ENCODE assay signal across 12 cellular contexts in genomic region chr1:241857131-241857530, GRCh38. TPM values are rescaled to one million over a fixed set of nuclear protein-coding genes. Genes with fewer than 3 reads are reported as not detected.
DNase-seq lines count a peak whose midpoint lies in the region; ATAC-seq and TF ChIP-seq lines count a peak whose summit lies in the region.
"Had no signal": no experiment of that assay in that cellular context is flagged by ENCODE, and none has a peak within 500 bp of the region (broad histone marks: within the 10 kb centered on the region; RNA-seq: fewer than 3 reads in every experiment).

No MANE protein-coding gene starts in this region.

- no peaks in the 10 kb centered on the region for H3K4me1 ChIP-seq in GM23248 (ENCODE audit: insufficient read depth)

- in situ Hi-C loops in GM23248 (cut with MboI) = no loop called here

- H4K20me1 ChIP-seq in GM23248 (ENCODE audit: insufficient read depth) = no peaks in the 10 kb centered on the region

- no peaks in the 10 kb centered on the region for H3K9me2 ChIP-seq in GM23248 (ENCODE audit: insufficient read depth)

- DNase-seq in GM23248 (peak; percentile 19), fibroblast of peridontal ligament (ENCODE audit: extremely low read depth) (peak; percentile 40), NCI-H226 (no peak), WERI-Rb-1 (no peak)
- DNase-seq in activated CD4-positive, alpha-beta T cell treated with anti-CD3 and anti-CD28 coated beads, Interleukin-2, amount 10 ng/mL, durations not matched to agents 24 days and 14 days = no peak
- DNase-seq in central memory CD4-positive, alpha-beta T cell = no peak
- DNase-seq: kidney glomerular epithelial cell, NCI-H1105 treated with DMSO at 0.1 percent for 48 hours, PC-9 had no signal

- no peaks in the 10 kb centered on the region for H3K36me3 ChIP-seq in GM23248 (ENCODE audit: low read depth)
- peaks cover 78% of the 10 kb centered on the region for H3K36me3 ChIP-seq in WERI-Rb-1

- H3K36me3 Mint-ChIP-seq in activated CD4-positive, alpha-beta T cell treated with anti-CD3 and anti-CD28 coated beads, Interleukin-2, amount 10 ng/mL, durations not matched to agents 24 days and 14 days (ENCODE audit: low read depth) = peaks cover 43% of the 10 kb centered on the region

- no peak overlapping the region for H3K27ac Mint-ChIP-seq in activated CD4-positive, alpha-beta T cell treated with anti-CD3 and anti-CD28 coated beads, Interleukin-2, amount 10 ng/mL, durations not matched to agents 24 days and 14 days
- H3K27ac Mint-ChIP-seq: stimulated activated naive CD8-positive, alpha-beta T cell treated with anti-CD3 and anti-CD28 coated beads, Interleukin-15, Interleukin-2, amounts not matched to agents 100 ng/mL and 50 ng/mL, for 24 hours had no signal

- intact Hi-C loops in activated CD4-positive, alpha-beta T cell treated with anti-CD3 and anti-CD28 coated beads, Interleukin-2, amount 10 ng/mL, durations not matched to agents 24 days and 14 days (cut with micrococcal nuclease) = no loop called here

- H3K9me3 ChIP-seq in GM23248 (ENCODE audit: low read depth) = no peaks in the 10 kb centered on the region
- H3K9me3 ChIP-seq in WERI-Rb-1 (ENCODE audit: severe bottlenecking) = no peaks in the 10 kb centered on the region

- no peak overlapping the region for H3K4me2 ChIP-seq in GM23248 (ENCODE audit: unreplicated experiment)
- H3K4me2 ChIP-seq: PC-9 had no signal

- H3F3A ChIP-seq in GM23248 (ENCODE audit: insufficient read depth) = no peaks in the 10 kb centered on the region

- no peak overlapping the region for H3K9ac ChIP-seq in GM23248

- no peaks in the 10 kb centered on the region for H3K27me3 Mint-ChIP-seq in activated CD4-positive, alpha-beta T cell treated with anti-CD3 and anti-CD28 coated beads, Interleukin-2, amount 10 ng/mL, durations not matched to agents 24 days and 14 days
- H3K27me3 Mint-ChIP-seq: stimulated activated naive CD8-positive, alpha-beta T cell treated with anti-CD3 and anti-CD28 coated beads, Interleukin-15, Interleukin-2, amounts not matched to agents 100 ng/mL and 50 ng/mL, for 24 hours had no signal

- no peaks in the 10 kb centered on the region for H3K9me3 Mint-ChIP-seq in activated CD4-positive, alpha-beta T cell treated with anti-CD3 and anti-CD28 coated beads, Interleukin-2, amount 10 ng/mL, durations not matched to agents 24 days and 14 days
- H3K9me3 Mint-ChIP-seq: stimulated activated naive CD8-positive, alpha-beta T cell treated with anti-CD3 and anti-CD28 coated beads, Interleukin-15, Interleukin-2, amounts not matched to agents 100 ng/mL and 50 ng/mL, for 24 hours had no signal

- 49 to 56% methylated on average over 6 of the region's 6 CpGs for WGBS in GM23248 (ENCODE audit: low coverage in 1 of 2, low lambda C conversion rate in 2 of 2, missing lambda C conversion rate in 2 of 2), 2 experiments

- no peak overlapping the region for H3K4me3 Mint-ChIP-seq in activated CD4-positive, alpha-beta T cell treated with anti-CD3 and anti-CD28 coated beads, Interleukin-2, amount 10 ng/mL, durations not matched to agents 24 days and 14 days
- H3K4me3 Mint-ChIP-seq: stimulated activated naive CD8-positive, alpha-beta T cell treated with anti-CD3 and anti-CD28 coated beads, Interleukin-15, Interleukin-2, amounts not matched to agents 100 ng/mL and 50 ng/mL, for 24 hours had no signal

- ATAC-seq in GM18861 (IDR thresholded peaks at IDR 0.05; ENCODE audit: unreplicated experiment) (peak; percentile 78), HG03520 (IDR thresholded peaks at IDR 0.05; ENCODE audit: unreplicated experiment) (peak; percentile 81)

- no peak for TF ChIP-seq CTCF in WERI-Rb-1 (IDR thresholded peaks at IDR 0.05; ENCODE audit: low read depth, low read length)

- peaks cover 7% of the 10 kb centered on the region for H3K4me1 Mint-ChIP-seq in activated CD4-positive, alpha-beta T cell treated with anti-CD3 and anti-CD28 coated beads, Interleukin-2, amount 10 ng/mL, durations not matched to agents 24 days and 14 days

- H3K27ac ChIP-seq in GM23248 (no peak overlapping the region), WERI-Rb-1 (no peak overlapping the region)
- H3K27ac ChIP-seq: PC-9 had no signal

- H2AFZ ChIP-seq in GM23248 = peak overlapping the region; percentile 61
- H2AFZ ChIP-seq: PC-9 had no signal

- H3K27me3 ChIP-seq in GM23248 (replicated peaks; ENCODE audit: insufficient read depth) = no peaks in the 10 kb centered on the region
- no peaks in the 10 kb centered on the region for H3K27me3 ChIP-seq in WERI-Rb-1 (ENCODE audit: insufficient read depth, low read depth, severe bottlenecking)

- H3K4me3 ChIP-seq in GM23248 = no peak overlapping the region
- H3K4me3 ChIP-seq in WERI-Rb-1 (ENCODE audit: low read depth, low read length) = no peak overlapping the region
- H3K4me3 ChIP-seq: PC-9 had no signal

- H3K79me2 ChIP-seq in GM23248 (ENCODE audit: insufficient read depth) = no peaks in the 10 kb centered on the region

RNA-seq across cellular contexts. Expression of gene EXO1, which starts 9.1 kb away (rescaled TPM):
- total RNA-seq in GM23248 (2014; rRNA removed; shearing (Covaris generic)) = 6.2 and 14.2 TPM in 2 replicates
- polyA plus RNA-seq in GM23248 (2016; fragmentation: Nextera tagmentation; extraction: Ambion mirVana) = 6.2 and 6.3 TPM in 2 replicates
- total RNA-seq in activated CD4-positive, alpha-beta T cell treated with anti-CD3 and anti-CD28 coated beads, Interleukin-2, amount 10 ng/mL, durations not matched to agents 24 days and 14 days = 60.9 and 63.5 TPM in 2 replicates

Comparison
In these comparisons a context has a peak if more than half of its experiments do, and no peak if none do; other contexts are left out.
1. DNase-seq: peak in GM23248 (single experiment) and fibroblast of peridontal ligament (single experiment); none in activated CD4-positive, alpha-beta T cell treated with anti-CD3 and anti-CD28 coated beads, Interleukin-2, amount 10 ng/mL, durations not matched to agents 24 days and 14 days (single experiment), central memory CD4-positive, alpha-beta T cell (single experiment), NCI-H226 (single experiment) and WERI-Rb-1 (single experiment).